9 cellular contexts compared by ENCODE assay signal in genomic region chr10:80855348-80855971, GRCh38.
DNase-seq lines count a peak whose midpoint lies in the region; ATAC-seq, FAIRE-seq and TF ChIP-seq lines count a peak whose summit lies in the region.
"Had no signal": no experiment of that assay in that cellular context is flagged by ENCODE, and none has a peak within 500 bp of the region (broad histone marks: within the 10 kb centered on the region; RNA-seq: fewer than 3 reads in every experiment).

No MANE protein-coding gene starts in this region.

- H2BK12ac ChIP-seq in H9 (ENCODE audit: insufficient read length, low read depth, low read length), result no peak overlapping the region

- CTCF ChIA-PET in Panc1 (lab: Charles Lee), result no interaction called here

- H3K23me2 ChIP-seq in H9 (ENCODE audit: insufficient read length, low read depth, low read length, poor library complexity, severe bottlenecking), result no peaks in the 10 kb centered on the region

- DNase-seq in H9, result peak; percentile 81
- peak; percentile 5 for DNase-seq in Panc1 (ENCODE audit: low read depth, low spot score)
- peak; percentile 78 for DNase-seq in mesendoderm
- no peak for DNase-seq in H54 (ENCODE audit: insufficient read length, low spot score)
- no peak for DNase-seq in transverse colon
- DNase-seq in DMS79 (lab: John Stamatoyannopoulos, UW), result no peak

- no peak overlapping the region for H2AFZ ChIP-seq in H9 (ENCODE audit: low read length)

- H3K36me3 ChIP-seq in Panc1 (ENCODE audit: control insufficient read depth, insufficient read depth, low read length) (no peaks in the 10 kb centered on the region), mesendoderm (ENCODE audit: control insufficient read depth, insufficient read depth, low read length) (no peaks in the 10 kb centered on the region), transverse colon (no peaks in the 10 kb centered on the region)
- H3K36me3 ChIP-seq: HAP-1 had no signal

- in situ Hi-C loops in Panc1 (cut with HindIII; ENCODE audit: low pct_unique_long_range_greater_than_20kb, low sequenced_read_pairs), result no loop called here
- in situ Hi-C loops in transverse colon (cut with MboI; ENCODE audit: low pct_ligation_motif_present in 1 of 4, low pct_unique_long_range_greater_than_20kb in 1 of 4, low sequenced_read_pairs in 3 of 4), result no loop called here

- no peak overlapping the region for H2BK5ac ChIP-seq in H9 (ENCODE audit: insufficient read length, low read length)
- H2BK5ac ChIP-seq in mesendoderm (ENCODE audit: low read length), result no peak overlapping the region

- intact Hi-C loops in Panc1 (cut with micrococcal nuclease; ENCODE audit: unreplicated experiment) (no loop called here), transverse colon (cut with DNase I; ENCODE audit: low total_unique reads) (no loop called here)

- H3K56ac ChIP-seq in H9 (ENCODE audit: insufficient read length, low read depth, low read length), result no peak overlapping the region
- H3K56ac ChIP-seq in mesendoderm (ENCODE audit: low read length), result peak overlapping the region; percentile 37

- TF ChIP-seq EP300 in transverse colon (IDR thresholded peaks at IDR 0.05; ENCODE audit: low read depth), result no peak

- no peak overlapping the region for H3T11ph ChIP-seq in H9 (ENCODE audit: low read length)

- H3K23ac ChIP-seq in H9 (ENCODE audit: insufficient read length, low read depth, low read length), result no peak overlapping the region
- H3K23ac ChIP-seq in mesendoderm (ENCODE audit: low read length), result no peak overlapping the region

- no peak overlapping the region for H4K91ac ChIP-seq in H9 (ENCODE audit: insufficient read length, low read depth, low read length)

- H3K27me3 Mint-ChIP-seq in H9 (ENCODE audit: low read depth), result no peaks in the 10 kb centered on the region; the same call in 1 of the 2 replicates

- TF ChIP-seq CTCF in GM12874 (IDR thresholded peaks at IDR 0.05; ENCODE audit: insufficient read depth, low read depth, low read length) (peak; percentile 67), H9 (conservative IDR thresholded peaks at IDR 0.05) (peak; percentile 80), Panc1 (IDR thresholded peaks at IDR 0.05) (peak; percentile 57), transverse colon (IDR thresholded peaks at IDR 0.05) (no peak)

- no peak overlapping the region for H3K4me2 ChIP-seq in H9 (ENCODE audit: insufficient read depth, insufficient read length, low read length)
- no peak overlapping the region for H3K4me2 ChIP-seq in mesendoderm (ENCODE audit: low read length)

- no peak overlapping the region for H3K14ac ChIP-seq in H9 (ENCODE audit: insufficient read depth, low read length)

- no CpG with 5 or more reads among the region's 5 CpGs for WGBS in H9 (ENCODE audit: extremely low coverage, insufficient read length, low lambda C conversion rate)
- no CpG with 5 or more reads among the region's 5 CpGs for WGBS in mesendoderm (ENCODE audit: extremely low coverage, insufficient coverage, low lambda C conversion rate)
- WGBS in transverse colon (ENCODE audit: low coverage in 1 of 2), 2 donors, result 13 to 47% methylated on average over 2 to 5 of the region's 5 CpGs

- H3K4ac ChIP-seq in H9 (ENCODE audit: low read depth, low read length) (no peak overlapping the region), mesendoderm (ENCODE audit: low read depth, low read length) (no peak overlapping the region)

- no peak overlapping the region; the same call in 1 of the 2 replicates for H2BK15ac ChIP-seq in H9 (ENCODE audit: low read depth, low read length)
- H2BK15ac ChIP-seq in mesendoderm (replicated peaks; ENCODE audit: low read depth), result no peak overlapping the region

- no peak overlapping the region for H2AK5ac ChIP-seq in H9 (ENCODE audit: insufficient read length, low read length)
- H2AK5ac ChIP-seq in mesendoderm (ENCODE audit: low read length), result no peak overlapping the region

- no peaks in the 10 kb centered on the region for H4K20me1 ChIP-seq in H9 (ENCODE audit: control insufficient read depth, insufficient read depth, insufficient read length)

- H3K27ac ChIP-seq in H9 (ENCODE audit: insufficient read length, low read depth, low read length) (no peak overlapping the region), Panc1 (ENCODE audit: low read length) (no peak overlapping the region), mesendoderm (ENCODE audit: low read depth, low read length) (no peak overlapping the region), transverse colon (no peak overlapping the region)

- TF ChIP-seq POLR2A in H54 (IDR thresholded peaks at IDR 0.05; ENCODE audit: low read depth, low read length) (no peak), transverse colon (IDR thresholded peaks at IDR 0.05) (no peak)

- peaks cover 4 to 5% of the 10 kb centered on the region in 2 experiments; a peak in 2 of 5 replicates for H3K9me3 Mint-ChIP-seq in H9

- H3K79me1 ChIP-seq in H9 (ENCODE audit: insufficient read depth, low read depth, low read length, poor library complexity, severe bottlenecking), result no peaks in the 10 kb centered on the region
- no peaks in the 10 kb centered on the region for H3K79me1 ChIP-seq in mesendoderm (ENCODE audit: low read length)

- H3K4me3 Mint-ChIP-seq in H9, result no peak overlapping the region

- ATAC-seq in Panc1, result no peak
- ATAC-seq in HG03469 (IDR thresholded peaks at IDR 0.05; ENCODE audit: unreplicated experiment), result no peak

- peaks cover 0 to 7% of the 10 kb centered on the region in 2 experiments; a peak in 1 of 4 replicates for H3K4me1 Mint-ChIP-seq in H9

- H3K27me3 ChIP-seq in H9 (ENCODE audit: insufficient read depth, low read length) (no peaks in the 10 kb centered on the region), Panc1 (ENCODE audit: control insufficient read depth, insufficient read depth, low read length) (no peaks in the 10 kb centered on the region), mesendoderm (ENCODE audit: insufficient read depth, low read length, poor library complexity) (no peaks in the 10 kb centered on the region), transverse colon (no peaks in the 10 kb centered on the region)

- H3K4me1 ChIP-seq in H9 (ENCODE audit: insufficient read depth, low read length), result no peaks in the 10 kb centered on the region
- H3K4me1 ChIP-seq in Panc1 (ENCODE audit: control insufficient read depth, insufficient read depth, low read length), result no peaks in the 10 kb centered on the region
- H3K4me1 ChIP-seq in mesendoderm (ENCODE audit: control insufficient read depth, low read depth, low read length), result peaks cover 2% of the 10 kb centered on the region
- no peaks in the 10 kb centered on the region for H3K4me1 ChIP-seq in transverse colon
- H3K4me1 ChIP-seq: HAP-1 had no signal

- FAIRE-seq in H54 (lab: Jason Lieb, UNC), result no peak

- H2BK120ac ChIP-seq in H9 (ENCODE audit: low read depth, low read length, poor library complexity, severe bottlenecking) (no peak overlapping the region), mesendoderm (ENCODE audit: low read depth, low read length) (peak overlapping the region; percentile 47)

- H3K4me3 ChIP-seq in Panc1 (ENCODE audit: low read depth in 2 of 2, low read length in 2 of 2) (no peak overlapping the region), mesendoderm (ENCODE audit: low read length) (no peak overlapping the region), transverse colon (no peak overlapping the region)
- H3K4me3 ChIP-seq: HAP-1 had no signal

- POLR2A ChIA-PET in Panc1 (lab: Charles Lee), result no interaction called here

- no peak overlapping the region for H2BK20ac ChIP-seq in H9 (ENCODE audit: low read depth, low read length, poor library complexity, severe bottlenecking)

- H3K79me2 ChIP-seq in H9 (ENCODE audit: insufficient read depth, low read length) (no peaks in the 10 kb centered on the region), mesendoderm (ENCODE audit: control insufficient read depth, insufficient read depth, low read length) (no peaks in the 10 kb centered on the region)

- H3K36me3 Mint-ChIP-seq in H9 (ENCODE audit: insufficient read depth in 1 of 3, low read depth in 3 of 3), result peaks cover 0 to 7% (median 5%) of the 10 kb centered on the region in 3 experiments; a peak in 3 of 7 replicates

- no peak overlapping the region for H3K9ac ChIP-seq in H9 (ENCODE audit: extremely low read depth, insufficient read length, low read length)
- peak overlapping the region; percentile 10 for H3K9ac ChIP-seq in mesendoderm (ENCODE audit: low read length)

- H3K18ac ChIP-seq in H9 (ENCODE audit: insufficient read length, low read depth, low read length) (no peak overlapping the region), mesendoderm (ENCODE audit: low read length) (no peak overlapping the region)

- H4K5ac ChIP-seq in H9 (ENCODE audit: insufficient read length, low read depth, low read length) (no peak overlapping the region), mesendoderm (ENCODE audit: low read length) (no peak overlapping the region)

- H4K8ac ChIP-seq in H9 (replicated peaks; ENCODE audit: insufficient read length, low read depth, low read length) (no peak overlapping the region), mesendoderm (ENCODE audit: low read depth, low read length) (no peak overlapping the region)

- H3K9me3 ChIP-seq in H9 (ENCODE audit: control insufficient read depth, low read depth, low read length), result no peaks in the 10 kb centered on the region
- no peaks in the 10 kb centered on the region for H3K9me3 ChIP-seq in Panc1 (ENCODE audit: control insufficient read depth, insufficient read depth, low read depth, low read length)
- H3K9me3 ChIP-seq in transverse colon, result no peaks in the 10 kb centered on the region
- H3K9me3 ChIP-seq: HAP-1 had no signal

- BruUV-seq in Panc1 (replicated peaks; lab: Mats Ljungman, UMichigan), result no TSS peak

- no peak overlapping the region for H3K27ac Mint-ChIP-seq in H9

Comparison
In these comparisons a context has a peak if more than half of its experiments do, and no peak if none do; other contexts are left out.
1. CTCF ChIP-seq: peak in GM12874 (single experiment), H9 (single experiment) and Panc1 (single experiment); none in transverse colon (0 of 5).
2. DNase-seq: peak in H9 (single experiment), Panc1 (single experiment) and mesendoderm (single experiment); none in H54 (single experiment), transverse colon (single experiment) and DMS79 (single experiment).